In the genomic region with DNA sequence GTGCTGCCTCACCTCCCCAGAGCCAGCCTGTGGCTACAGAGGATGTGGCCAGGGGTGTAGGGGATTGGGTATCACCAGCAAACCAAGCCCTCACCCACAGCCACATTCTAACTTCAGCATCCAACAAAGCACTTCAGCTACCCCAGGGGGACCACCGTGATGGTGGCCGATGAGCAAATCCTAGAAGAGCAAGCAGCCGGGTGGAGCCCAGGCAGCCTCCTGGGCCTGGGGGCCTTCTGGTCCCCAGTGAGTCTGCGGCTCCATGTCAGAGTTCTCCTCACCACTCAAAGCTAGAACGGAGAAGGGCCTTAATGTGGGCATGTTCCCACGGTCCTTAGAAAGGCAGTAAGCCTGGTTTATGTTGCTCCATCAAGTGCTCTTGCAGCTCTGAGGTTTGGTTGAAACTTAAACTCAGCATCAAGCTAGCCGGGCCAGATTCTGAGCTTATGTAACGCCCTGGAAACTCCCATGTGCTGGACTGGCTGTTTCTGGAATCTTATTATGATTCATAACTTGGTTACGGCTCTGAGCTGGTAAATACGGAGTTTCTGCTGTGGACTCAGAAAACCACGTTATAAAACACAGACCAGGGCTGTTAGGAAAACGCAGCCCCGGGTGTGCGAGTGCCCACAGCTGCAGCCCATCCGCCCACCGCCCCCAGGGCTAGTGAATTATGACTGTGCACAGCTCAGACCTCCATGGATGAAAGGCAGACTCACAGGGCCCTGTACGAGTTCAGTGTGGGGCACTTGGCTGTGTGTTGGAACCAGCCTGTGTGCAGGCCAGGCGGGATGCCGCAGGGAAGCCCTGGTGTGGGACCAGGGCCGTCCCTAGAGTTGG, we compare ENCODE assay signal across 8 cellular contexts.
DNase-seq lines count a peak whose midpoint lies in the region; ATAC-seq and TF ChIP-seq lines count a peak whose summit lies in the region.

No MANE protein-coding gene starts in this region.

- DNase-seq in Daoy (ENCODE audit: low read depth) = peak; percentile 70
- peak; percentile 88 to 93 for DNase-seq in cardiac fibroblast (ENCODE audit: low read depth in 2 of 2)
- DNase-seq in SKM-1 (lab: John Stamatoyannopoulos, UW; ENCODE audit: unreplicated experiment) = no peak
- DNase-seq in NCI-H2081 (lab: John Stamatoyannopoulos, UW) = no peak
- no peak for DNase-seq in naive thymus-derived CD8-positive, alpha-beta T cell

- peak overlapping the region; percentile 14 to 64 (median 38) for H3K27ac Mint-ChIP-seq in nephron
- H3K27ac Mint-ChIP-seq in naive thymus-derived CD8-positive, alpha-beta T cell = no peak overlapping the region

- POLR2A ChIA-PET in naive thymus-derived CD8-positive, alpha-beta T cell (lab: Charles Lee) = no interaction called here

- no peak overlapping the region for H3K4me3 ChIP-seq in cardiac fibroblast (replicated peaks in 1 of 2; ENCODE audit: low read depth in 2 of 2, low read length in 2 of 2)

- no peak overlapping the region for H3K4me3 Mint-ChIP-seq in nephron
- no peak overlapping the region for H3K4me3 Mint-ChIP-seq in naive thymus-derived CD8-positive, alpha-beta T cell

- peaks cover 3% of the 10 kb centered on the region for H3K9me3 Mint-ChIP-seq in nephron
- H3K9me3 Mint-ChIP-seq in naive thymus-derived CD8-positive, alpha-beta T cell = no peaks in the 10 kb centered on the region

- peaks cover 31% of the 10 kb centered on the region for H3K4me1 Mint-ChIP-seq in nephron
- H3K4me1 Mint-ChIP-seq in naive thymus-derived CD8-positive, alpha-beta T cell = peaks cover 6 to 9% (median 8%) of the 10 kb centered on the region in 4 donors

- peak; percentile 57 for ATAC-seq in GM19467 (IDR thresholded peaks at IDR 0.05; ENCODE audit: unreplicated experiment)
- peak; percentile 69 for ATAC-seq in HG03460 (IDR thresholded peaks at IDR 0.05; ENCODE audit: unreplicated experiment)
- ATAC-seq in naive thymus-derived CD8-positive, alpha-beta T cell = no peak

- peaks cover 48% of the 10 kb centered on the region for H3K27me3 Mint-ChIP-seq in nephron (ENCODE audit: low read depth)
- H3K27me3 Mint-ChIP-seq in naive thymus-derived CD8-positive, alpha-beta T cell = peaks cover 0 to 3% (median 0%) of the 10 kb centered on the region in 5 donors

- no peak for TF ChIP-seq CTCF in cardiac fibroblast (IDR thresholded peaks at IDR 0.05; ENCODE audit: low read depth, low read length)
- TF ChIP-seq CTCF in nephron (IDR thresholded peaks at IDR 0.05; ENCODE audit: unreplicated experiment in 3 of 3) = no peak

- H3K36me3 Mint-ChIP-seq in nephron (ENCODE audit: low read depth) = no peaks in the 10 kb centered on the region
- H3K36me3 Mint-ChIP-seq in naive thymus-derived CD8-positive, alpha-beta T cell = no peaks in the 10 kb centered on the region

Comparison
In these comparisons a context has a peak if more than half of its experiments do, and no peak if none do; other contexts are left out.
1. DNase-seq: peak in Daoy (single experiment) and cardiac fibroblast (2 of 2); none in SKM-1 (single experiment), NCI-H2081 (0 of 2) and naive thymus-derived CD8-positive, alpha-beta T cell (0 of 10).
2. ATAC-seq: peak in GM19467 (single experiment) and HG03460 (single experiment); none in naive thymus-derived CD8-positive, alpha-beta T cell (0 of 2).
3. H3K27ac Mint-ChIP-seq: peak in nephron (3 of 3); none in naive thymus-derived CD8-positive, alpha-beta T cell (0 of 10).